ENCODE assay signal across 8 cellular contexts in the genomic region with DNA sequence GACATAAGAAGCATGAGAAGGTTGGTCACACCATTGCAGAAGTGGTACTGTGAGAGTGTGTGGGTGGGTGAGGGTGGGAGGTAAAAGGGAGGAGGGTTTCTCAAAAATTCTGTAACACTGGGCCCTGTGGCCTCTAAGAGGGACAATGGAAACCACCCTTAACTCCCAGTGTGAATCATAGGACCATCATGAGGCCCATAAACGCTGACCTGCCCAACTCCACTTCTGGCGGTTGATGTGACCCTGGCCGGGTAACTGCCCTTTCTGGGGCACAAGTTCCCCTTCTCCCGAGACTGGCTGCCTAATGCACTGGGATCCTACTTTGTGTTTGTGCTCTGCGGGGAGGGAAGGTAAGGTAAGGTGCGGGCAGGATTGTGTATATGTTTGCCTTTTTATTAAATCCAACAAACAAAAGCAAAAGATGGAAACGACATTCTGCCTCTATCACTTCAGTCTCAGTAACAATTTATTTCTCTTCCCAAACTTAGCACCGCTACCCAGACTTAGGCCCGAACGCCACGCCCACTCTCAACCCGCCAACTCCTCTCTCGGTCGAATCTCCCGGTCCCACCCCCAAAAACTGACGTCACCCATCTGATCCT.
A peak's percentile ranks its signal among the peaks of the same experiment; 100 is the strongest.
DNase-seq lines count a peak whose midpoint lies in the region; ATAC-seq lines count a peak whose summit lies in the region.

No MANE protein-coding gene starts in this region.

- H3K4me1 Mint-ChIP-seq in central memory CD8-positive, alpha-beta T cell = peaks cover 19% of the 10 kb centered on the region

- peaks cover 10% of the 10 kb centered on the region for H3K27me3 Mint-ChIP-seq in central memory CD8-positive, alpha-beta T cell

- H3K27ac Mint-ChIP-seq in central memory CD8-positive, alpha-beta T cell (ENCODE audit: low read depth) = peak overlapping the region; percentile 97

- ATAC-seq in GM18520 (IDR thresholded peaks at IDR 0.05; ENCODE audit: unreplicated experiment) = peak; percentile 36
- peak; percentile 51 for ATAC-seq in HG03060 (IDR thresholded peaks at IDR 0.05; ENCODE audit: low read depth, unreplicated experiment)
- ATAC-seq in central memory CD8-positive, alpha-beta T cell (replicated peaks; ENCODE audit: extremely low read depth, poor library complexity, severe bottlenecking) = peak; percentile 62

- H3K4me3 Mint-ChIP-seq in central memory CD8-positive, alpha-beta T cell = peak overlapping the region; percentile 98

- no peaks in the 10 kb centered on the region for H3K9me3 Mint-ChIP-seq in central memory CD8-positive, alpha-beta T cell

- H3K36me3 Mint-ChIP-seq in central memory CD8-positive, alpha-beta T cell (ENCODE audit: insufficient read depth) = peaks cover 10% of the 10 kb centered on the region

- DNase-seq in 8988T (peak; percentile 83), NCI-H2107 treated with DMSO at 0.1 percent for 48 hours (lab: John Stamatoyannopoulos, UW; ENCODE audit: unreplicated experiment) (peak; percentile 91), UCSD-AML1 (lab: John Stamatoyannopoulos, UW; ENCODE audit: unreplicated experiment) (peak; percentile 94), kidney tubule cell (ENCODE audit: low spot score) (peak; percentile 87)
- peak in 1 of 2 donors; percentile 70 for DNase-seq in central memory CD8-positive, alpha-beta T cell (ENCODE audit: low spot score in 2 of 2)
- DNase-seq in stimulated activated CD4-positive, alpha-beta T cell treated with anti-CD3 and anti-CD28 coated beads, Interleukin-1b, Interleukin-23, amount 100 ng/mL, for 1 hour (ENCODE audit: low read depth in 2 of 2) = peak; percentile 34 to 87
